ENCODE assay signal across 9 cellular contexts in the genomic region with DNA sequence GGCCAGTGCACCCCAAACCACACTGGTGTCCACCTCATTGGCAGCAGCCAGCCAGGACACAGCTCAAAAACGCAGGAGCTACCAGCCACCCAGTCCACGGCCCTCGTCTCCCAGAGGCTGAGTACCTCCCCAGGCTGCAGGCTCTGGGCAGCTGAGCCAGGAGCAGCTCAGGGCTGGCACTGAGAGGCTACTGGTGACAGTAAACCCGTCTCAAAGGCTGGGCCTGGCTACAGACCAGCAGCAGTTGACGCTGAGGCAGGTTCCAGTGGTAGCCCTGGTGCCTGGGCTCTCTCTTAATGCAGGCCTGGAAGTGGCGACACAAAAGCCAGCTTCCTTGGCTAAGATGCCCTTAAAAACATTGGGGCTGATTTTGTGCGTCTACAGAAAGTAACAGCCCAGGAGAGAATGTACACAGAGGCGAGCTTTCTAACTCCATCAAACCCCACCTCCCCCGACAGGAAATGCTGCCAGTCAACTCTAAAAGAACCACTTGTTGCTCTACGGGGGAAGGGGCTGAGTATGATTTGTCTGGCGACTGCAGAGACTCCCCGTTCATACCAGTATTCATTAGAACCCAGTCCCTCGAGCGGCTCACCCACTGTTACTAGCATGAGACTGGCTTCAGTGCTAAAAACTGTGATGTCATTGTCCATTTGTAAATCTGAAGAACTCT.
DNase-seq lines count a peak whose midpoint lies in the region; ATAC-seq and TF ChIP-seq lines count a peak whose summit lies in the region.
"Had no signal": no experiment of that assay in that cellular context is flagged by ENCODE, and none has a peak within 500 bp of the region (broad histone marks: within the 10 kb centered on the region; RNA-seq: fewer than 3 reads in every experiment).

No MANE protein-coding gene starts in this region.

- H3K4me1 ChIP-seq in mesodermal cell (ENCODE audit: control insufficient read depth, insufficient read depth, low read length, poor library complexity, severe bottlenecking) (peaks cover 26% of the 10 kb centered on the region), vagina (peaks cover 69% of the 10 kb centered on the region)

- ATAC-seq in SK-N-SH treated with all-trans-retinoic acid at 6 μM for 48 hours: no peak
- ATAC-seq in HG02759 (IDR thresholded peaks at IDR 0.05; ENCODE audit: unreplicated experiment): no peak
- no peak for ATAC-seq in HG03097 (IDR thresholded peaks at IDR 0.05; ENCODE audit: low FRiP score, unreplicated experiment)

- no peak overlapping the region for H3K4me3 Mint-ChIP-seq in activated naive CD4-positive, alpha-beta T cell treated with anti-CD3 and anti-CD28 coated beads, Interleukin-2, amount 10 ng/mL, durations not matched to agents 7 days and 5 days

- TF ChIP-seq POLR2A in vagina (IDR thresholded peaks at IDR 0.05): no peak

- DNase-seq in activated naive CD4-positive, alpha-beta T cell treated with anti-CD3 and anti-CD28 coated beads, Interleukin-2, amount 10 ng/mL, durations not matched to agents 7 days and 5 days: peak; percentile 47
- no peak for DNase-seq in activated naive CD4-positive, alpha-beta T cell treated with Interleukin-2 at 50 U/mL for 16 hours
- DNase-seq in dermis blood vessel endothelial cell (peak; percentile 18), vagina (ENCODE audit: extremely low spot score in 2 of 2) (no peak)
- DNase-seq: naive B cell had no signal

- H3K4me3 ChIP-seq in mesodermal cell (ENCODE audit: extremely low read depth, insufficient read depth, low read length, poor library complexity, severe bottlenecking) (no peak overlapping the region), vagina (no peak overlapping the region)

- CTCF ChIA-PET in activated naive CD4-positive, alpha-beta T cell treated with anti-CD3 and anti-CD28 coated beads, Interleukin-2, amount 10 ng/mL, durations not matched to agents 7 days and 5 days (lab: Charles Lee): interaction anchor here (0.9 to 3.9 kb wide), 4 partner anchors 16 to 595 kb away, joined by 3 to 20 read pairs (median 8); no protein-coding TSS in a partner anchor

- WGBS in mesodermal cell (ENCODE audit: insufficient coverage in 2 of 2), 2 experiments: 72 to 80% methylated on average over 8 to 10 of the region's 14 CpGs

- H3K4me1 Mint-ChIP-seq in activated naive CD4-positive, alpha-beta T cell treated with anti-CD3 and anti-CD28 coated beads, Interleukin-2, amount 10 ng/mL, durations not matched to agents 7 days and 5 days: peaks cover 29% of the 10 kb centered on the region

- H3K27ac ChIP-seq in mesodermal cell (ENCODE audit: low read depth, low read length, severe bottlenecking): peak overlapping the region; percentile 73
- H3K27ac ChIP-seq in vagina: peak overlapping the region; percentile 82

- no peaks in the 10 kb centered on the region for H3K27me3 ChIP-seq in vagina

- no peaks in the 10 kb centered on the region for H3K9me3 Mint-ChIP-seq in activated naive CD4-positive, alpha-beta T cell treated with anti-CD3 and anti-CD28 coated beads, Interleukin-2, amount 10 ng/mL, durations not matched to agents 7 days and 5 days
- H3K9me3 Mint-ChIP-seq: naive B cell had no signal

- no peak for TF ChIP-seq CTCF in vagina (IDR thresholded peaks at IDR 0.05)

- peaks cover 78% of the 10 kb centered on the region for H3K36me3 ChIP-seq in mesodermal cell (ENCODE audit: control insufficient read depth, insufficient read depth, low read length)
- peaks cover 0 to 28% of the 10 kb centered on the region in 2 donors for H3K36me3 ChIP-seq in vagina

- intact Hi-C loops in vagina (cut with DNase I): loop anchor here (5.0 kb wide), 2 partner anchors 47 to 127 kb away; a partner anchor contains a TSS

- no peaks in the 10 kb centered on the region for H3K27me3 Mint-ChIP-seq in activated naive CD4-positive, alpha-beta T cell treated with anti-CD3 and anti-CD28 coated beads, Interleukin-2, amount 10 ng/mL, durations not matched to agents 7 days and 5 days
- H3K27me3 Mint-ChIP-seq: naive B cell had no signal

- H3K36me3 Mint-ChIP-seq in activated naive CD4-positive, alpha-beta T cell treated with anti-CD3 and anti-CD28 coated beads, Interleukin-2, amount 10 ng/mL, durations not matched to agents 7 days and 5 days: peaks cover 51% of the 10 kb centered on the region

- H3K9me3 ChIP-seq in mesodermal cell (ENCODE audit: control insufficient read depth, low read length) (no peaks in the 10 kb centered on the region), vagina (no peaks in the 10 kb centered on the region)

- H3K27ac Mint-ChIP-seq in activated naive CD4-positive, alpha-beta T cell treated with anti-CD3 and anti-CD28 coated beads, Interleukin-2, amount 10 ng/mL, durations not matched to agents 7 days and 5 days: peak overlapping the region; percentile 22

TF ChIP-seq in SK-N-SH treated with all-trans-retinoic acid at 6 μM for 48 hours, 23 proteins besides CTCF, POLR2A, EP300 and RAD21 (continues in another document):
- TF ChIP-seq PPARA (CRISPR knock-in tag; IDR thresholded peaks at IDR 0.05; ENCODE audit: borderline replicate concordance) (no peak), ISL1 (CRISPR knock-in tag; IDR thresholded peaks at IDR 0.05) (no peak), ARNTL (CRISPR knock-in tag; IDR thresholded peaks at IDR 0.05; ENCODE audit: borderline replicate concordance, low read depth) (no peak), TOX (CRISPR knock-in tag; IDR thresholded peaks at IDR 0.05; ENCODE audit: borderline replicate concordance) (no peak), ZNF8 (CRISPR knock-in tag; IDR thresholded peaks at IDR 0.05) (no peak), TCF4 (CRISPR knock-in tag; IDR thresholded peaks at IDR 0.05; ENCODE audit: borderline replicate concordance) (no peak), RARB (CRISPR knock-in tag; IDR thresholded peaks at IDR 0.05) (no peak)
- TF ChIP-seq, protein P1, sequence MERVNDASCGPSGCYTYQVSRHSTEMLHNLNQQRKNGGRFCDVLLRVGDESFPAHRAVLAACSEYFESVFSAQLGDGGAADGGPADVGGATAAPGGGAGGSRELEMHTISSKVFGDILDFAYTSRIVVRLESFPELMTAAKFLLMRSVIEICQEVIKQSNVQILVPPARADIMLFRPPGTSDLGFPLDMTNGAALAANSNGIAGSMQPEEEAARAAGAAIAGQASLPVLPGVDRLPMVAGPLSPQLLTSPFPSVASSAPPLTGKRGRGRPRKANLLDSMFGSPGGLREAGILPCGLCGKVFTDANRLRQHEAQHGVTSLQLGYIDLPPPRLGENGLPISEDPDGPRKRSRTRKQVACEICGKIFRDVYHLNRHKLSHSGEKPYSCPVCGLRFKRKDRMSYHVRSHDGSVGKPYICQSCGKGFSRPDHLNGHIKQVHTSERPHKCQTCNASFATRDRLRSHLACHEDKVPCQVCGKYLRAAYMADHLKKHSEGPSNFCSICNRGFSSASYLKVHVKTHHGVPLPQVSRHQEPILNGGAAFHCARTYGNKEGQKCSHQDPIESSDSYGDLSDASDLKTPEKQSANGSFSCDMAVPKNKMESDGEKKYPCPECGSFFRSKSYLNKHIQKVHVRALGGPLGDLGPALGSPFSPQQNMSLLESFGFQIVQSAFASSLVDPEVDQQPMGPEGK (CRISPR knock-in tag; IDR thresholded peaks at IDR 0.05; ENCODE audit: borderline replicate concordance): no peak
- TF ChIP-seq, protein P2, sequence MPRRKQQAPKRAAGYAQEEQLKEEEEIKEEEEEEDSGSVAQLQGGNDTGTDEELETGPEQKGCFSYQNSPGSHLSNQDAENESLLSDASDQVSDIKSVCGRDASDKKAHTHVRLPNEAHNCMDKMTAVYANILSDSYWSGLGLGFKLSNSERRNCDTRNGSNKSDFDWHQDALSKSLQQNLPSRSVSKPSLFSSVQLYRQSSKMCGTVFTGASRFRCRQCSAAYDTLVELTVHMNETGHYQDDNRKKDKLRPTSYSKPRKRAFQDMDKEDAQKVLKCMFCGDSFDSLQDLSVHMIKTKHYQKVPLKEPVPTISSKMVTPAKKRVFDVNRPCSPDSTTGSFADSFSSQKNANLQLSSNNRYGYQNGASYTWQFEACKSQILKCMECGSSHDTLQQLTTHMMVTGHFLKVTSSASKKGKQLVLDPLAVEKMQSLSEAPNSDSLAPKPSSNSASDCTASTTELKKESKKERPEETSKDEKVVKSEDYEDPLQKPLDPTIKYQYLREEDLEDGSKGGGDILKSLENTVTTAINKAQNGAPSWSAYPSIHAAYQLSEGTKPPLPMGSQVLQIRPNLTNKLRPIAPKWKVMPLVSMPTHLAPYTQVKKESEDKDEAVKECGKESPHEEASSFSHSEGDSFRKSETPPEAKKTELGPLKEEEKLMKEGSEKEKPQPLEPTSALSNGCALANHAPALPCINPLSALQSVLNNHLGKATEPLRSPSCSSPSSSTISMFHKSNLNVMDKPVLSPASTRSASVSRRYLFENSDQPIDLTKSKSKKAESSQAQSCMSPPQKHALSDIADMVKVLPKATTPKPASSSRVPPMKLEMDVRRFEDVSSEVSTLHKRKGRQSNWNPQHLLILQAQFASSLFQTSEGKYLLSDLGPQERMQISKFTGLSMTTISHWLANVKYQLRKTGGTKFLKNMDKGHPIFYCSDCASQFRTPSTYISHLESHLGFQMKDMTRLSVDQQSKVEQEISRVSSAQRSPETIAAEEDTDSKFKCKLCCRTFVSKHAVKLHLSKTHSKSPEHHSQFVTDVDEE (CRISPR knock-in tag; IDR thresholded peaks at IDR 0.05): no peak
- TF ChIP-seq, protein P3, sequence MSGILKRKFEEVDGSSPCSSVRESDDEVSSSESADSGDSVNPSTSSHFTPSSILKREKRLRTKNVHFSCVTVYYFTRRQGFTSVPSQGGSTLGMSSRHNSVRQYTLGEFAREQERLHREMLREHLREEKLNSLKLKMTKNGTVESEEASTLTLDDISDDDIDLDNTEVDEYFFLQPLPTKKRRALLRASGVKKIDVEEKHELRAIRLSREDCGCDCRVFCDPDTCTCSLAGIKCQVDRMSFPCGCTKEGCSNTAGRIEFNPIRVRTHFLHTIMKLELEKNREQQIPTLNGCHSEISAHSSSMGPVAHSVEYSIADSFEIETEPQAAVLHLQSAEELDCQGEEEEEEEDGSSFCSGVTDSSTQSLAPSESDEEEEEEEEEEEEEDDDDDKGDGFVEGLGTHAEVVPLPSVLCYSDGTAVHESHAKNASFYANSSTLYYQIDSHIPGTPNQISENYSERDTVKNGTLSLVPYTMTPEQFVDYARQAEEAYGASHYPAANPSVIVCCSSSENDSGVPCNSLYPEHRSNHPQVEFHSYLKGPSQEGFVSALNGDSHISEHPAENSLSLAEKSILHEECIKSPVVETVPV (CRISPR knock-in tag; IDR thresholded peaks at IDR 0.05): no peak
- TF ChIP-seq, protein P4, sequence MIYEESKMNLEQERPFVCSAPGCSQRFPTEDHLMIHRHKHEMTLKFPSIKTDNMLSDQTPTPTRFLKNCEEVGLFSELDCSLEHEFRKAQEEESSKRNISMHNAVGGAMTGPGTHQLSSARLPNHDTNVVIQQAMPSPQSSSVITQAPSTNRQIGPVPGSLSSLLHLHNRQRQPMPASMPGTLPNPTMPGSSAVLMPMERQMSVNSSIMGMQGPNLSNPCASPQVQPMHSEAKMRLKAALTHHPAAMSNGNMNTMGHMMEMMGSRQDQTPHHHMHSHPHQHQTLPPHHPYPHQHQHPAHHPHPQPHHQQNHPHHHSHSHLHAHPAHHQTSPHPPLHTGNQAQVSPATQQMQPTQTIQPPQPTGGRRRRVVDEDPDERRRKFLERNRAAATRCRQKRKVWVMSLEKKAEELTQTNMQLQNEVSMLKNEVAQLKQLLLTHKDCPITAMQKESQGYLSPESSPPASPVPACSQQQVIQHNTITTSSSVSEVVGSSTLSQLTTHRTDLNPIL (CRISPR knock-in tag; IDR thresholded peaks at IDR 0.05; ENCODE audit: low read depth): no peak

Comparison
In these comparisons a context has a peak if more than half of its experiments do, and no peak if none do; other contexts are left out.
1. DNase-seq: peak in activated naive CD4-positive, alpha-beta T cell treated with anti-CD3 and anti-CD28 coated beads, Interleukin-2, amount 10 ng/mL, durations not matched to agents 7 days and 5 days (single experiment) and dermis blood vessel endothelial cell (single experiment); none in activated naive CD4-positive, alpha-beta T cell treated with Interleukin-2 at 50 U/mL for 16 hours (single experiment) and vagina (0 of 2).